In genomic region chr3:15612001-15612400, GRCh38 we compare ENCODE assay signal across 20 cellular contexts.
"Had no signal": no experiment of that assay in that cellular context is flagged by ENCODE, and none has a peak within 500 bp of the region (broad histone marks: within the 10 kb centered on the region; RNA-seq: fewer than 3 reads in every experiment).

No MANE protein-coding gene starts in this region.

- H3K27ac ChIP-seq: cardiac muscle cell, prostate gland, skin epidermis had no signal

- H3K9me3 Mint-ChIP-seq: activated CD4-positive, alpha-beta T cell treated with anti-CD3 and anti-CD28 coated beads, Interleukin-2, amount 10 ng/mL, durations not matched to agents 7 days and 5 days; activated naive CD4-positive, alpha-beta T cell treated with anti-CD3 and anti-CD28 coated beads, Interleukin-2, amount 10 ng/mL, durations not matched to agents 7 days and 5 days; activated T-cell treated with anti-CD3 and anti-CD28 coated beads, Interleukin-2, amount 50 U/mL, for 4 hours; nephron progenitor cell; T-helper 1 cell treated with Interleukin-12 subunit alpha and Interleukin-12 subunit beta and Interleukin-4 antibody, amounts not matched to agents 30 μg/mL and 1 μg/mL, for 36 hours had no signal

- H3K4me3 Mint-ChIP-seq: activated CD4-positive, alpha-beta T cell treated with anti-CD3 and anti-CD28 coated beads, Interleukin-2, amount 10 ng/mL, durations not matched to agents 7 days and 5 days; activated CD8-positive, alpha-beta T cell treated with anti-CD3 and anti-CD28 coated beads, Interleukin-2, amount 10 ng/mL, durations not matched to agents 7 days and 5 days; activated naive CD4-positive, alpha-beta T cell treated with anti-CD3 and anti-CD28 coated beads, Interleukin-2, amount 10 ng/mL, durations not matched to agents 7 days and 5 days; activated T-cell treated with anti-CD3 and anti-CD28 coated beads, Interleukin-2, amount 50 U/mL, for 4 hours; nephron progenitor cell; T-helper 1 cell treated with Interleukin-12 subunit alpha and Interleukin-12 subunit beta and Interleukin-4 antibody, amounts not matched to agents 30 μg/mL and 1 μg/mL, for 36 hours had no signal

- H3K4me1 Mint-ChIP-seq: activated CD4-positive, alpha-beta T cell treated with anti-CD3 and anti-CD28 coated beads, Interleukin-2, amount 10 ng/mL, durations not matched to agents 7 days and 5 days; activated naive CD4-positive, alpha-beta T cell treated with anti-CD3 and anti-CD28 coated beads, Interleukin-2, amount 10 ng/mL, durations not matched to agents 7 days and 5 days; nephron progenitor cell had no signal

- H3K4me3 ChIP-seq: cardiac muscle cell, prostate gland, skin epidermis, tibial nerve had no signal

- H3K27me3 ChIP-seq: cardiac muscle cell, tibial nerve had no signal

- H3K36me3 Mint-ChIP-seq: activated naive CD4-positive, alpha-beta T cell treated with anti-CD3 and anti-CD28 coated beads, Interleukin-2, amount 10 ng/mL, durations not matched to agents 7 days and 5 days had no signal

- H3K36me3 ChIP-seq: cardiac muscle cell, prostate gland, tibial nerve had no signal

- H3K4me1 ChIP-seq: prostate gland had no signal

- DNase-seq: activated CD4-positive, alpha-beta T cell treated with anti-CD3 and anti-CD28 coated beads, Interleukin-2, amount 10 ng/mL, durations not matched to agents 7 days and 5 days; activated CD8-positive, alpha-beta memory T cell treated with anti-CD3 and anti-CD28 coated beads, Interleukin-2, amount 50 U/mL, for 4 hours; activated CD8-positive, alpha-beta T cell treated with anti-CD3 and anti-CD28 coated beads, Interleukin-2, amount 10 ng/mL, durations not matched to agents 7 days and 5 days; activated naive CD4-positive, alpha-beta T cell treated with anti-CD3 and anti-CD28 coated beads, Interleukin-2, amount 10 ng/mL, durations not matched to agents 7 days and 5 days; activated T-cell treated with anti-CD3 and anti-CD28 coated beads, Interleukin-2, amount 50 U/mL, for 4 hours; dermis blood vessel endothelial cell; effector memory CD4-positive, alpha-beta T cell; head of caudate nucleus; kidney glomerular epithelial cell; left ventricle myocardium superior; nephron progenitor cell; nucleus accumbens; right cardiac atrium; stimulated activated naive CD8-positive, alpha-beta T cell treated with anti-CD3 and anti-CD28 coated beads, Interleukin-15, Interleukin-2, amounts not matched to agents 100 U/mL and 50 U/mL, for 24 hours had no signal

- H3K27ac Mint-ChIP-seq: activated CD4-positive, alpha-beta T cell treated with anti-CD3 and anti-CD28 coated beads, Interleukin-2, amount 10 ng/mL, durations not matched to agents 7 days and 5 days; activated CD8-positive, alpha-beta T cell treated with anti-CD3 and anti-CD28 coated beads, Interleukin-2, amount 10 ng/mL, durations not matched to agents 7 days and 5 days; nephron progenitor cell; T-helper 1 cell treated with Interleukin-12 subunit alpha and Interleukin-12 subunit beta and Interleukin-4 antibody, amounts not matched to agents 30 μg/mL and 1 μg/mL, for 36 hours had no signal

- ATAC-seq: activated CD4-positive, CD25-positive, alpha-beta regulatory T cell treated with anti-CD3 and anti-CD28 coated beads, Interleukin-2, amount 50 U/mL, for 24 hours; activated CD8-positive, alpha-beta T cell treated with anti-CD3 and anti-CD28 coated beads, Interleukin-2, amount 10 ng/mL, durations not matched to agents 7 days and 5 days; activated T-cell treated with anti-CD3 and anti-CD28 coated beads, Interleukin-2, amount 50 U/mL, for 4 hours; left ventricle myocardium superior; right cardiac atrium; stimulated activated naive CD8-positive, alpha-beta T cell treated with anti-CD3 and anti-CD28 coated beads, Interleukin-15, Interleukin-2, amounts not matched to agents 100 U/mL and 50 U/mL, for 24 hours had no signal

- H3K27me3 Mint-ChIP-seq: activated CD4-positive, alpha-beta T cell treated with anti-CD3 and anti-CD28 coated beads, Interleukin-2, amount 10 ng/mL, durations not matched to agents 7 days and 5 days had no signal

- H3K9me3 ChIP-seq: prostate gland, tibial nerve had no signal
